In the genomic region with DNA sequence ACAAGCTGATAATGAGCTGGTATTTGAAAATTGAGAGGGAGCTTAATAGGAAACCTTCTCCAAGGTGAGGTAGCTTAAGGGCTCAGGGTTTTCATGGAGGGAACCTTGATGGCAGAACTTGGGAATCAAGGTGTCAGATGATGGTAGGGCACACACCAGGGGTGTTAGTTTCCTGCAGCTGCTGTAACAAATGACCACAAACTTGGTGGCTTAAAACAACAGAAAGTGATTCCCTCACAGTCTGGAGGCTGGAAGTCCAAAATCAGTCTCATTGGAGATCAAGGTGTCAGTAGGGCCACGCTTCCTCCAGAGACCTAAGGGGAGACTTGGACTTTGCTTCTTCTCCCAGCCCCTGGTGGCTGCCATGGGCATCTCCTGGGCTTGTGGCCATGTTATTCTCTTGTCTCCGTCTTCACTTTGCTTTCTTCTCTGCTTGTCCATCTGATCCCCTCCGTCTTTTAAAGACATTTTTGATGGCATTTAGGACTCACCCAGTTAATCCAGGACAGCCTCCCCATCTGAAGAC, we compare ENCODE assay signal across 1 cellular context.
TF ChIP-seq lines count a peak whose summit lies in the region.

No MANE protein-coding gene starts in this region.

TF ChIP-seq in HepG2, 621 proteins besides CTCF, POLR2A, EP300 and RAD21:
- TF ChIP-seq ZNF569 (CRISPR knock-in tag; IDR thresholded peaks at IDR 0.05; ENCODE audit: borderline replicate concordance) (no peak), ZNF12 (CRISPR knock-in tag; IDR thresholded peaks at IDR 0.05) (peak; percentile 57; the same call in 1 of the 2 replicates), HNF4A (CRISPR knock-in tag; IDR thresholded peaks at IDR 0.05) (0 out of 2 replicates have a peak, but pooled peaks have one; percentile 9), ZNF557 (CRISPR knock-in tag; IDR thresholded peaks at IDR 0.05) (no peak), KDM2A (CRISPR knock-in tag; IDR thresholded peaks at IDR 0.05; ENCODE audit: borderline replicate concordance, low read depth) (no peak)
- TF ChIP-seq, protein P1, sequence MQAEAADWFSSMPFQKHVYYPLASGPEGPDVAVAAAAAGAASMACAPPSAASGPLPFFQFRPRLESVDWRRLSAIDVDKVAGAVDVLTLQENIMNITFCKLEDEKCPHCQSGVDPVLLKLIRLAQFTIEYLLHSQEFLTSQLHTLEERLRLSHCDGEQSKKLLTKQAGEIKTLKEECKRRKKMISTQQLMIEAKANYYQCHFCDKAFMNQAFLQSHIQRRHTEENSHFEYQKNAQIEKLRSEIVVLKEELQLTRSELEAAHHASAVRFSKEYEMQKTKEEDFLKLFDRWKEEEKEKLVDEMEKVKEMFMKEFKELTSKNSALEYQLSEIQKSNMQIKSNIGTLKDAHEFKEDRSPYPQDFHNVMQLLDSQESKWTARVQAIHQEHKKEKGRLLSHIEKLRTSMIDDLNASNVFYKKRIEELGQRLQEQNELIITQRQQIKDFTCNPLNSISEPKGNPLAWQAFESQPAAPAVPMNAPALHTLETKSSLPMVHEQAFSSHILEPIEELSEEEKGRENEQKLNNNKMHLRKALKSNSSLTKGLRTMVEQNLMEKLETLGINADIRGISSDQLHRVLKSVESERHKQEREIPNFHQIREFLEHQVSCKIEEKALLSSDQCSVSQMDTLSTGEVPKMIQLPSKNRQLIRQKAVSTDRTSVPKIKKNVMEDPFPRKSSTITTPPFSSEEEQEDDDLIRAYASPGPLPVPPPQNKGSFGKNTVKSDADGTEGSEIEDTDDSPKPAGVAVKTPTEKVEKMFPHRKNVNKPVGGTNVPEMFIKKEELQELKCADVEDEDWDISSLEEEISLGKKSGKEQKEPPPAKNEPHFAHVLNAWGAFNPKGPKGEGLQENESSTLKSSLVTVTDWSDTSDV (CRISPR knock-in tag; IDR thresholded peaks at IDR 0.05), result no peak
- TF ChIP-seq, protein P2, sequence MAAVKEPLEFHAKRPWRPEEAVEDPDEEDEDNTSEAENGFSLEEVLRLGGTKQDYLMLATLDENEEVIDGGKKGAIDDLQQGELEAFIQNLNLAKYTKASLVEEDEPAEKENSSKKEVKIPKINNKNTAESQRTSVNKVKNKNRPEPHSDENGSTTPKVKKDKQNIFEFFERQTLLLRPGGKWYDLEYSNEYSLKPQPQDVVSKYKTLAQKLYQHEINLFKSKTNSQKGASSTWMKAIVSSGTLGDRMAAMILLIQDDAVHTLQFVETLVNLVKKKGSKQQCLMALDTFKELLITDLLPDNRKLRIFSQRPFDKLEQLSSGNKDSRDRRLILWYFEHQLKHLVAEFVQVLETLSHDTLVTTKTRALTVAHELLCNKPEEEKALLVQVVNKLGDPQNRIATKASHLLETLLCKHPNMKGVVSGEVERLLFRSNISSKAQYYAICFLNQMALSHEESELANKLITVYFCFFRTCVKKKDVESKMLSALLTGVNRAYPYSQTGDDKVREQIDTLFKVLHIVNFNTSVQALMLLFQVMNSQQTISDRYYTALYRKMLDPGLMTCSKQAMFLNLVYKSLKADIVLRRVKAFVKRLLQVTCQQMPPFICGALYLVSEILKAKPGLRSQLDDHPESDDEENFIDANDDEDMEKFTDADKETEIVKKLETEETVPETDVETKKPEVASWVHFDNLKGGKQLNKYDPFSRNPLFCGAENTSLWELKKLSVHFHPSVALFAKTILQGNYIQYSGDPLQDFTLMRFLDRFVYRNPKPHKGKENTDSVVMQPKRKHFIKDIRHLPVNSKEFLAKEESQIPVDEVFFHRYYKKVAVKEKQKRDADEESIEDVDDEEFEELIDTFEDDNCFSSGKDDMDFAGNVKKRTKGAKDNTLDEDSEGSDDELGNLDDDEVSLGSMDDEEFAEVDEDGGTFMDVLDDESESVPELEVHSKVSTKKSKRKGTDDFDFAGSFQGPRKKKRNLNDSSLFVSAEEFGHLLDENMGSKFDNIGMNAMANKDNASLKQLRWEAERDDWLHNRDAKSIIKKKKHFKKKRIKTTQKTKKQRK (IDR thresholded peaks at IDR 0.05; ENCODE audit: low read length), result no peak
- TF ChIP-seq, protein P3, sequence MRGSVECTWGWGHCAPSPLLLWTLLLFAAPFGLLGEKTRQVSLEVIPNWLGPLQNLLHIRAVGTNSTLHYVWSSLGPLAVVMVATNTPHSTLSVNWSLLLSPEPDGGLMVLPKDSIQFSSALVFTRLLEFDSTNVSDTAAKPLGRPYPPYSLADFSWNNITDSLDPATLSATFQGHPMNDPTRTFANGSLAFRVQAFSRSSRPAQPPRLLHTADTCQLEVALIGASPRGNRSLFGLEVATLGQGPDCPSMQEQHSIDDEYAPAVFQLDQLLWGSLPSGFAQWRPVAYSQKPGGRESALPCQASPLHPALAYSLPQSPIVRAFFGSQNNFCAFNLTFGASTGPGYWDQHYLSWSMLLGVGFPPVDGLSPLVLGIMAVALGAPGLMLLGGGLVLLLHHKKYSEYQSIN (CRISPR knock-in tag; IDR thresholded peaks at IDR 0.05; ENCODE audit: borderline replicate concordance), result no peak
